Comparison of ENCODE assay signal across 1 cellular context in genomic region chr11:114367244-114367957, GRCh38.
TF ChIP-seq lines count a peak whose summit lies in the region.

No MANE protein-coding gene starts in this region.

TF ChIP-seq in HEK293, 187 proteins besides CTCF, POLR2A, EP300 and RAD21 (continued from another document):
- TF ChIP-seq ATF2 (tag by site-specific recombination; IDR thresholded peaks at IDR 0.05; ENCODE audit: low read depth) (no peak), ZNF510 (tag by site-specific recombination; IDR thresholded peaks at IDR 0.05; ENCODE audit: insufficient replicate concordance) (no peak), ZNF639 (tag by site-specific recombination; IDR thresholded peaks at IDR 0.05) (no peak), ZNF202 (tag by site-specific recombination; IDR thresholded peaks at IDR 0.05; ENCODE audit: borderline replicate concordance) (no peak), SALL2 (tag by site-specific recombination; IDR thresholded peaks at IDR 0.05; ENCODE audit: borderline replicate concordance) (no peak), ZNF211 (tag by site-specific recombination; IDR thresholded peaks at IDR 0.05; ENCODE audit: low read depth) (no peak), SP3 (tag by site-specific recombination; IDR thresholded peaks at IDR 0.05) (no peak)
